8 cellular contexts compared by ENCODE assay signal in the genomic region with DNA sequence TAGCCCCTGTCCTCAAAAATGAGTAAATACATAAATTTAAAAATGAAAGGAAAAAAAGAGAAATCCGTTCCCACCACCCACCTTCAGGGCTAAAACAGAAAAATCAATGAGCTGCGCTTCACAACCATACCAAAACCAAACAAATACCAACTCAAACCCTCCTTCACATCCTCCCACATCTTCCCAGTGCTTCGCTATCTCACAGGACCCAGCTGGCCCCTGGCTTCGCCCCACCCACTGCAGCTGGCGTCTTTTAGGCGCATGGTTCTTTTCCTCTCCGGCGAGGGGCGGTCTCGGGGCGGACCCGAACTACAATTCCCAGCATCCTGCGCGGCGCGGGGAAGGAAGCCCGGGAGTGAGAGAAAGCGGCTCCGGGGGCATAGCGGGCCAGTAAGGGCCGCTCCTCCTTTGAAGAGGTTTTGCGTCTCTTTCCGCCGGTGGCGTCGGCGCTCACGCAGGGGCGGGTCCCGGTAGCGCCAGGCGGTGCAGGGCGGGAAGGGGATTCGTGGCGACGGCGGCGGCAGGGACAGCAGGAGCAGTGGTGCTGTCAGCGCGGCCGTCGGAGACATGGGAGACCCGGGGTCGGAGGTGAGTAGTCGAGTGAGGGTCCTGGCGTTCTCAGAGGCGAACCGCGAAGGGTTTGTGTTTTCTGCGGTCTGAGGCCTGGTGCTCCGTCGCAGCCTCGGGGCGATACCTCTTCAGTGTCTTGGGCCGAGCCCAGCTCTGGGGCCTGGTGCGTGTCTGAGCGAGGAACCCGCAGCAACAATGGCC. TPM values are rescaled to one million over a fixed set of nuclear protein-coding genes. Genes with fewer than 3 reads are reported as not detected.
DNase-seq lines count a peak whose midpoint lies in the region; ATAC-seq and TF ChIP-seq lines count a peak whose summit lies in the region.

Gene ZNF451 (plus strand): TSS at position 502 of the 771 bp plus-strand sequence. CDS start 66 bp downstream, at position 568.

- H3K27ac ChIP-seq in coronary artery: peak within 1 kb of the TSS; percentile 81 to 94

- peak within 1 kb of the TSS; percentile 70 for H3K27ac Mint-ChIP-seq in activated CD4-positive, alpha-beta T cell treated with anti-CD3 and anti-CD28 coated beads, Interleukin-2, amount 10 ng/mL, durations not matched to agents 24 days and 14 days

- no peaks in the 10 kb centered on the region for H3K36me3 ChIP-seq in BJ (ENCODE audit: control insufficient read depth, insufficient read depth, low read length)

- H3K36me3 Mint-ChIP-seq in activated CD4-positive, alpha-beta T cell treated with anti-CD3 and anti-CD28 coated beads, Interleukin-2, amount 10 ng/mL, durations not matched to agents 24 days and 14 days (ENCODE audit: low read depth): peaks cover 17% of the 10 kb centered on the region

- H3K4me3 Mint-ChIP-seq in activated CD4-positive, alpha-beta T cell treated with anti-CD3 and anti-CD28 coated beads, Interleukin-2, amount 10 ng/mL, durations not matched to agents 24 days and 14 days: peak within 1 kb of the TSS; percentile 70

- intact Hi-C loops in activated CD4-positive, alpha-beta T cell treated with anti-CD3 and anti-CD28 coated beads, Interleukin-2, amount 10 ng/mL, durations not matched to agents 24 days and 14 days (cut with micrococcal nuclease): loop anchor here (1.0 to 5.0 kb wide), 6 partner anchors 44 to 227 kb away; partner anchors contain the start of genes BAG2, BEND6, KIAA1586 and PRIM2
- intact Hi-C loops in left colon (cut with DNase I, micrococcal nuclease): no loop called here

- ATAC-seq in GM19324 (IDR thresholded peaks at IDR 0.05; ENCODE audit: low FRiP score, unreplicated experiment) (peak; percentile 94), HG03469 (IDR thresholded peaks at IDR 0.05; ENCODE audit: unreplicated experiment) (peak; percentile 89), left colon (peak; percentile 97)

- DNase-seq in BJ (ENCODE audit: low read depth): peak; percentile 81
- peak; percentile 94 for DNase-seq in NCI-H526 treated with DMSO at 0.1 percent for 48 hours (lab: John Stamatoyannopoulos, UW)
- peak; percentile 99 for DNase-seq in activated CD4-positive, alpha-beta T cell treated with anti-CD3 and anti-CD28 coated beads, Interleukin-2, amount 10 ng/mL, durations not matched to agents 24 days and 14 days
- DNase-seq in coronary artery (ENCODE audit: low spot score): peak; percentile 98
- peak; percentile 98 to 99 for DNase-seq in left colon
- DNase-seq in stimulated activated CD4-positive, alpha-beta T cell treated with anti-CD3 and anti-CD28 coated beads, Interleukin-1b, Interleukin-23, amount 100 ng/mL, for 48 hours: peak; percentile 97

- H3K4me3 ChIP-seq in BJ (ENCODE audit: low read depth, low read length) (peak within 1 kb of the TSS; percentile 62), coronary artery (peak within 1 kb of the TSS; percentile 79)

- H3K4me1 Mint-ChIP-seq in activated CD4-positive, alpha-beta T cell treated with anti-CD3 and anti-CD28 coated beads, Interleukin-2, amount 10 ng/mL, durations not matched to agents 24 days and 14 days: peaks cover 27% of the 10 kb centered on the region

- no peaks in the 10 kb centered on the region for H3K9me3 Mint-ChIP-seq in activated CD4-positive, alpha-beta T cell treated with anti-CD3 and anti-CD28 coated beads, Interleukin-2, amount 10 ng/mL, durations not matched to agents 24 days and 14 days

- no peaks in the 10 kb centered on the region for H3K27me3 Mint-ChIP-seq in activated CD4-positive, alpha-beta T cell treated with anti-CD3 and anti-CD28 coated beads, Interleukin-2, amount 10 ng/mL, durations not matched to agents 24 days and 14 days

- no peak for TF ChIP-seq CTCF in BJ (IDR thresholded peaks at IDR 0.05; ENCODE audit: insufficient read depth, low read depth, low read length)
- no peak for TF ChIP-seq CTCF in coronary artery (IDR thresholded peaks at IDR 0.05)

- POLR2A ChIA-PET in BJ (lab: Charles Lee): no interaction called here

- CTCF ChIA-PET in BJ (lab: Yijun Ruan, JAX): interaction anchor here (0.9 kb wide), 1 partner anchor 11 kb away, joined by 3 read pairs; no protein-coding TSS in a partner anchor

- H3K27me3 ChIP-seq in BJ (ENCODE audit: control insufficient read depth, insufficient read depth, low read length): no peaks in the 10 kb centered on the region

RNA-seq across cellular contexts. Expression of gene ZNF451, which starts in this region (rescaled TPM):
- polyA plus RNA-seq in BJ (2011; rRNA removed): 12.4 and 25.0 TPM in 2 replicates
- 34.2 and 35.2 TPM in 2 replicates for polyA minus RNA-seq in BJ (2011; rRNA and poly(A)+ RNA removed)
- total RNA-seq in activated CD4-positive, alpha-beta T cell treated with anti-CD3 and anti-CD28 coated beads, Interleukin-2, amount 10 ng/mL, durations not matched to agents 24 days and 14 days: 58.1 and 61.2 TPM in 2 replicates
- total RNA-seq in left colon: 10 to 100 TPM; 37.3 to 38.3 TPM

Comparison
In these comparisons a context has a peak if more than half of its experiments do, and no peak if none do; other contexts are left out.
1. Peak in every context shown above with its lines: DNase-seq, ATAC-seq, H3K4me3 ChIP-seq and H3K27ac ChIP-seq.